ENCODE assay signal across 3 cellular contexts in genomic region chr18:46795945-46796344, GRCh38. TPM values are rescaled to one million over a fixed set of nuclear protein-coding genes. Genes with fewer than 3 reads are reported as not detected.
"Had no signal": no experiment of that assay in that cellular context is flagged by ENCODE, and none has a peak within 500 bp of the region (broad histone marks: within the 10 kb centered on the region; RNA-seq: fewer than 3 reads in every experiment).

No MANE protein-coding gene starts in this region.

RNA-seq across cellular contexts. Expression of gene ST8SIA5, which starts 39.1 kb away (rescaled TPM):
- total RNA-seq: pulmonary artery endothelial cell, suprapubic skin, upper lobe of right lung had no signal
